ENCODE assay signal across 23 cellular contexts in the genomic region with DNA sequence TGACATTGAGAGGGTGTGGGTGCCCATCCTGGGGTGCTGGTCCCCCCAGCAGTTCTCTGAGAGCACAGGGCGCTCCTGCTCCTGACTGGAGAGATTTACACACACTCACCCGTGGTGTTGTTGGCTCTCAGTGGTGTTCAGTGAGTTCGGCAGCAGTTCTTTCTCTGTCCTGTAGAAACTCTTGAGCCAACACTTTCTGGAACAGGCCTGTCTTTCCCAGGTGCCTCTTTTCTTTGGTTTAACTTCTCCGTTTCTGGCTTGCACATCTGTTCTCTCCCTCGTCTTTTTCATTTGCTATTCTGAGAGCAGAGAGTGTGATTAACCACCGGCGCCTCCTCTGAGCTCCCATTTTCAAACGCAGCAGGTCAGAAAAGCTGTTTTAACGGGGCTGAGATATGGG.
"Had no signal": no experiment of that assay in that cellular context is flagged by ENCODE, and none has a peak within 500 bp of the region (broad histone marks: within the 10 kb centered on the region; RNA-seq: fewer than 3 reads in every experiment).

No MANE protein-coding gene starts in this region.

- DNase-seq: cortex of kidney; effector CD8-positive, alpha-beta T cell; effector memory CD8-positive, alpha-beta T cell; endodermal cell; erythroblast; esophagus squamous epithelium; foreskin fibroblast; foreskin melanocyte; gastrocnemius medialis; glutamatergic neuron; head of caudate nucleus; heart right ventricle; hippocampal formation; left cardiac atrium; left lung; left ventricle myocardium superior; lower lobe of right lung; mesenchymal stem cell; mucosa of descending colon; naive B cell; naive thymus-derived CD8-positive, alpha-beta T cell had no signal

- H3K27ac ChIP-seq: epithelial cell of prostate, esophagus squamous epithelium, gastrocnemius medialis, heart right ventricle, left lung, lower lobe of right lung had no signal

- H3K4me3 ChIP-seq: esophagus squamous epithelium, gastrocnemius medialis, heart right ventricle, left lung, lower lobe of right lung, mucosa of descending colon had no signal

- H3K27me3 ChIP-seq: gastrocnemius medialis, left lung had no signal

- H3K4me1 ChIP-seq: esophagus squamous epithelium, gastrocnemius medialis, heart right ventricle, left lung, lower lobe of right lung had no signal

- ATAC-seq: effector memory CD8-positive, alpha-beta T cell; esophagus mucosa; gastrocnemius medialis; heart right ventricle; left cardiac atrium; left lung; left ventricle myocardium superior; lower lobe of right lung; mucosa of descending colon; naive thymus-derived CD8-positive, alpha-beta T cell had no signal

- H3K9me3 ChIP-seq: esophagus squamous epithelium, gastrocnemius medialis, heart right ventricle, left lung, lower lobe of right lung had no signal

- H3K36me3 ChIP-seq: esophagus squamous epithelium, gastrocnemius medialis, heart right ventricle, left lung, lower lobe of right lung had no signal
